In genomic region chr20:46547995-46548394, GRCh38 we compare ENCODE assay signal across 12 cellular contexts. TPM values are rescaled to one million over a fixed set of nuclear protein-coding genes. Genes with fewer than 3 reads are reported as not detected.
"Had no signal": no experiment of that assay in that cellular context is flagged by ENCODE, and none has a peak within 500 bp of the region (broad histone marks: within the 10 kb centered on the region; RNA-seq: fewer than 3 reads in every experiment).

No MANE protein-coding gene starts in this region.

- ATAC-seq: GM23338, HCT116 had no signal

- H3K4me3 Mint-ChIP-seq: GM23338, H9, HFFc6 had no signal

- H3K9ac ChIP-seq: GM23248 had no signal

- DNase-seq: GM23248, GOT3, H7, H9, HCEC 1CT, HFFc6 had no signal

- H3K4me3 ChIP-seq: GM23248, GM23338, HAP-1 had no signal

- H3K9me3 Mint-ChIP-seq: GM23338, H9, HFFc6 had no signal

- FAIRE-seq: H1, H54 had no signal

- H3K27ac Mint-ChIP-seq: GM23338, H9, HFFc6 had no signal

- H3K27ac ChIP-seq: GM23248 had no signal

- H3K4me2 ChIP-seq: GM23338 had no signal

- H3K9me3 ChIP-seq: HAP-1 had no signal

- H3K36me3 ChIP-seq: HAP-1 had no signal

- H2AFZ ChIP-seq: GM23248, GM23338 had no signal

- H3K4me1 ChIP-seq: HAP-1 had no signal

RNA-seq across cellular contexts. Expression of gene OCSTAMP, which starts 2.5 kb away (rescaled TPM):
- total RNA-seq: GM23248, H4, H7, H9, HFFc6 had no signal
- polyA plus RNA-seq: GM23248 had no signal
